Comparison of ENCODE assay signal across 14 cellular contexts in genomic region chr3:119595639-119596329, GRCh38. TPM values are rescaled to one million over a fixed set of nuclear protein-coding genes. Genes with fewer than 3 reads are reported as not detected.
DNase-seq lines count a peak whose midpoint lies in the region; ATAC-seq and TF ChIP-seq lines count a peak whose summit lies in the region.
"Had no signal": no experiment of that assay in that cellular context is flagged by ENCODE, and none has a peak within 500 bp of the region (broad histone marks: within the 10 kb centered on the region; RNA-seq: fewer than 3 reads in every experiment).

No MANE protein-coding gene starts in this region.

- no peaks in the 10 kb centered on the region for H3K36me3 ChIP-seq in spleen
- H3K36me3 ChIP-seq: adrenal gland had no signal

- peaks cover 0 to 37% (median 24%) of the 10 kb centered on the region in 6 donors for H3K4me1 ChIP-seq in spleen

- peak overlapping the region in 2 of 8 donors; percentile 18 to 20 for H3K4me3 ChIP-seq in spleen

- H3K27ac ChIP-seq in VCaP, result peak overlapping the region; percentile 96
- H3K27ac ChIP-seq in spleen, result peak overlapping the region in 5 of 8 donors; percentile 4 to 80 (median 38)

- 72 to 83% (median 80%) methylated on average over 7 of the region's 7 CpGs for WGBS in spleen, 5 donors

- no peaks in the 10 kb centered on the region for H3K27me3 ChIP-seq in spleen (replicated peaks in 1 of 7)
- H3K27me3 ChIP-seq: adrenal gland had no signal

- H3K9me3 ChIP-seq in spleen, result peaks cover 0 to 3% (median 0%) of the 10 kb centered on the region in 8 donors
- H3K9me3 ChIP-seq: adrenal gland had no signal

- intact Hi-C loops in left ventricle myocardium superior (cut with micrococcal nuclease) (no loop called here), spleen (cut with DNase I; ENCODE audit: low total_unique reads) (no loop called here)

- ATAC-seq in left ventricle myocardium superior, result peak; percentile 65
- ATAC-seq in HG03442 (IDR thresholded peaks at IDR 0.05; ENCODE audit: unreplicated experiment), result no peak
- ATAC-seq in HG03571 (IDR thresholded peaks at IDR 0.05; ENCODE audit: unreplicated experiment), result no peak
- ATAC-seq: activated CD8-positive, alpha-beta memory T cell treated with anti-CD3 and anti-CD28 coated beads, Interleukin-2, amount 10 ng/mL, durations not matched to agents 7 days and 5 days; T-cell had no signal

- TF ChIP-seq POLR2A in GM19193 (IDR thresholded peaks at IDR 0.05; ENCODE audit: extremely low read depth, insufficient read depth, insufficient read length), result peak; percentile 9
- TF ChIP-seq POLR2A in spleen (IDR thresholded peaks at IDR 0.05), result no peak

- DNase-seq in left ventricle myocardium superior, result no peak
- DNase-seq in spleen, result no peak
- no peak for DNase-seq in middle frontal gyrus (ENCODE audit: extremely low spot score, low spot score)
- no peak for DNase-seq in LoVo (ENCODE audit: low spot score)
- DNase-seq: activated CD8-positive, alpha-beta memory T cell treated with anti-CD3 and anti-CD28 coated beads, Interleukin-2, amount 10 ng/mL, durations not matched to agents 7 days and 5 days; adrenal gland; CD8-positive, alpha-beta memory T cell; NCI-H1105; T-cell; trophoblast cell had no signal

- TF ChIP-seq CTCF in VCaP (conservative IDR thresholded peaks at IDR 0.05) (no peak), spleen (IDR thresholded peaks at IDR 0.05 in 8 of 11, conservative IDR thresholded peaks at IDR 0.05 in 3 of 11) (no peak)

RNA-seq across cellular contexts. Expression of gene PLA1A, which starts 1.9 kb away (rescaled TPM):
- total RNA-seq in left ventricle myocardium superior, result 1.3 TPM
- 1 to 10 TPM in 3 of 7 donors, under 1 TPM in 3, not detected in 1; 0.27 to 6.8 (median 1.0) TPM for total RNA-seq in spleen
- under 1 TPM; 0.44 to 0.80 (median 0.61) TPM for polyA plus RNA-seq in spleen
- total RNA-seq: T-cell had no signal
- polyA plus RNA-seq: CD8-positive, alpha-beta memory T cell had no signal

RNA-seq across cellular contexts. Expression of gene ADPRH, which starts 16.5 kb away (rescaled TPM):
- total RNA-seq in left ventricle myocardium superior, result 10.3 TPM
- total RNA-seq in spleen, result 10 to 100 TPM; 16.1 to 29.2 (median 24.3) TPM
- polyA plus RNA-seq in spleen, result 10 to 100 TPM in 2 of 3 donors, 1 to 10 TPM in 1; 7.1 to 14.4 (median 10.3) TPM

RNA-seq across cellular contexts. Expression of gene CD80, which starts 36.4 kb away (rescaled TPM):
- total RNA-seq in left ventricle myocardium superior (not detected), spleen (10 to 100 TPM in 6 of 7 donors, 1 to 10 TPM in 1; 5.7 to 33.0 (median 19.7) TPM)
- 1 to 10 TPM; 1.5 to 2.5 (median 2.0) TPM for polyA plus RNA-seq in spleen
